Comparison of ENCODE assay signal across 8 cellular contexts in the genomic region with DNA sequence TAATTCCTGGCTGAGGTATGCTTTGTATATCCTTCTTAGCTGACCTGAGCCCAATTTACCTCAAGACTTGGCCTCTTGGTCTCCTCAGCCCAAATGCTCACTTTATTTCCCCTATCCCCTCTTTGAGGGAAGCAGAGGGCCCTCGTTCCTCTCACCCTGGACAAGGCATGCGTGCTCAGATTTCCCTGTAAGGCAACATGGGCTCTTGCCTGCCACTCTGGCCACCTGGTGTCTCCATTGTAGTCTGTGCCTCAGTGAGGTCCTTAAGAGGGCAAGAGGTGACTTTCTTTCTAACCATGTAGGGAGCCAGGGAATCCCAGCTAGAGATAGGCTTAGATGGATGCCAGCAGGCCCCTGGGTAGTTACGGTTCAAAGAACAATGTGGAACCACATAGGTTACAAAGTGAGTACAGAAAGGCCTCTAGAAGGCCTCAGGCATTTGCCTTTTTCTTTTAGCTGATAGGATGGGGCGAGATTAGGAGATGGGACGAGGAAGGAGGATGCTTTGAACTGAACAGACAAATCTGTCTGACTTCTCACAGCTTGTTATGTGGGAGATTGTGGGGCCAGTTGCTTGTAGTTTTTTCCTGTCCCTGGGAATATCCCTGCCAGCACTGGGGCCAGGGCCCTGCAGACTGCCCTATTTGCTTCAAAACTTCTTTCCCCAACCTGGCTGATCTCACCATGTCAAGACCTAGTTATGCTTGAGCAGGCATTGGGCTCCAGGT. TPM values are rescaled to one million over a fixed set of nuclear protein-coding genes. Genes with fewer than 3 reads are reported as not detected.
DNase-seq lines count a peak whose midpoint lies in the region; ATAC-seq and TF ChIP-seq lines count a peak whose summit lies in the region.

No MANE protein-coding gene starts in this region.

- peak overlapping the region; percentile 95 for H3K27ac Mint-ChIP-seq in T-helper 2 cell treated with Interferon-gamma antibody and Interleukin-4, amounts not matched to agents 5 μg/mL and 100 μg/mL, for 36 hours
- H3K27ac Mint-ChIP-seq in activated naive CD8-positive, alpha-beta T cell = peak overlapping the region; percentile 96

- peaks cover 8 to 23% of the 10 kb centered on the region in 2 donors for H3K4me1 ChIP-seq in thoracic aorta (ENCODE audit: control insufficient read depth in 1 of 2, low read depth in 2 of 2)

- H3K9me3 Mint-ChIP-seq in T-helper 2 cell treated with Interferon-gamma antibody and Interleukin-4, amounts not matched to agents 5 μg/mL and 100 μg/mL, for 36 hours = no peaks in the 10 kb centered on the region
- H3K9me3 Mint-ChIP-seq in activated naive CD8-positive, alpha-beta T cell (ENCODE audit: low read depth) = no peaks in the 10 kb centered on the region

- ATAC-seq in thoracic aorta (ENCODE audit: insufficient number of reproducible peaks, low FRiP score, low read depth) (no peak), HG02852 (IDR thresholded peaks at IDR 0.05; ENCODE audit: unreplicated experiment) (no peak)

- no peaks in the 10 kb centered on the region for H3K27me3 Mint-ChIP-seq in T-helper 2 cell treated with Interferon-gamma antibody and Interleukin-4, amounts not matched to agents 5 μg/mL and 100 μg/mL, for 36 hours (ENCODE audit: low read depth)
- H3K27me3 Mint-ChIP-seq in activated naive CD8-positive, alpha-beta T cell = no peaks in the 10 kb centered on the region

- peak overlapping the region; percentile 97 for H3K27ac ChIP-seq in thoracic aorta

- DNase-seq in T-helper 2 cell treated with Interferon-gamma antibody and Interleukin-4, amounts not matched to agents 5 μg/mL and 100 μg/mL, for 36 hours (ENCODE audit: low spot score) = no peak
- DNase-seq in T-helper 2 cell (no peak), kidney glomerular epithelial cell (lab: John Stamatoyannopoulos, UW) (peak; percentile 18), thoracic aorta (ENCODE audit: low spot score) (no peak), amniotic stem cell (lab: John Stamatoyannopoulos, UW) (no peak), COR-L47 (lab: John Stamatoyannopoulos, UW) (no peak)

- H3K9me3 ChIP-seq in thoracic aorta = no peaks in the 10 kb centered on the region

- peaks cover 24% of the 10 kb centered on the region for H3K4me1 Mint-ChIP-seq in T-helper 2 cell treated with Interferon-gamma antibody and Interleukin-4, amounts not matched to agents 5 μg/mL and 100 μg/mL, for 36 hours (ENCODE audit: low read depth)
- H3K4me1 Mint-ChIP-seq in activated naive CD8-positive, alpha-beta T cell (ENCODE audit: low read depth) = peaks cover 36% of the 10 kb centered on the region

- no peaks in the 10 kb centered on the region for H3K36me3 Mint-ChIP-seq in T-helper 2 cell treated with Interferon-gamma antibody and Interleukin-4, amounts not matched to agents 5 μg/mL and 100 μg/mL, for 36 hours (ENCODE audit: low read depth)
- no peaks in the 10 kb centered on the region for H3K36me3 Mint-ChIP-seq in activated naive CD8-positive, alpha-beta T cell

- no peak for TF ChIP-seq CTCF in thoracic aorta (IDR thresholded peaks at IDR 0.05)

- H3K36me3 ChIP-seq in thoracic aorta = no peaks in the 10 kb centered on the region

- no peaks in the 10 kb centered on the region for H3K27me3 ChIP-seq in thoracic aorta (replicated peaks; ENCODE audit: insufficient read depth)

- peak overlapping the region; percentile 89 for H3K4me3 Mint-ChIP-seq in T-helper 2 cell treated with Interferon-gamma antibody and Interleukin-4, amounts not matched to agents 5 μg/mL and 100 μg/mL, for 36 hours
- peak overlapping the region; percentile 96 for H3K4me3 Mint-ChIP-seq in activated naive CD8-positive, alpha-beta T cell

- H3K4me3 ChIP-seq in thoracic aorta = peak overlapping the region; percentile 90

RNA-seq across cellular contexts. Expression of gene INTS14, which starts 1.1 kb away (rescaled TPM):
- total RNA-seq in thoracic aorta = 10 to 100 TPM; 36.8 to 39.7 TPM

RNA-seq across cellular contexts. Expression of gene SLC24A1, which starts 9.7 kb away (rescaled TPM):
- total RNA-seq in thoracic aorta = 1 to 10 TPM; 6.1 to 7.3 TPM
